Comparison of ENCODE assay signal across 19 cellular contexts in genomic region chr15:64751464-64751863, GRCh38. TPM values are rescaled to one million over a fixed set of nuclear protein-coding genes. Genes with fewer than 3 reads are reported as not detected.
"Had no signal": no experiment of that assay in that cellular context is flagged by ENCODE, and none has a peak within 500 bp of the region (broad histone marks: within the 10 kb centered on the region; RNA-seq: fewer than 3 reads in every experiment).

No MANE protein-coding gene starts in this region.

- H3K9me3 ChIP-seq: esophagus squamous epithelium, heart right ventricle, testis had no signal

- H3K27ac ChIP-seq: testis had no signal

- H3K27ac Mint-ChIP-seq: activated CD4-positive, alpha-beta memory T cell treated with anti-CD3 and anti-CD28 coated beads for 36 hours; activated naive CD4-positive, alpha-beta T cell treated with anti-CD3 and anti-CD28 coated beads, Interleukin-2, amount 50 U/mL, for 72 hours; mesothelial cell of epicardium; naive thymus-derived CD4-positive, alpha-beta T cell; T-helper 2 cell treated with Interferon-gamma antibody and Interleukin-4, amounts not matched to agents 5 μg/mL and 100 μg/mL, for 36 hours had no signal

- H3K4me1 ChIP-seq: testis had no signal

- ATAC-seq: activated naive CD4-positive, alpha-beta T cell treated with anti-CD3 and anti-CD28 coated beads, Interleukin-2, amount 50 U/mL, for 72 hours; activated T-cell treated with anti-CD3 and anti-CD28 coated beads, Interleukin-2, amount 50 U/mL, for 4 hours; heart right ventricle; naive thymus-derived CD4-positive, alpha-beta T cell; stimulated activated naive CD8-positive, alpha-beta T cell treated with anti-CD3 and anti-CD28 coated beads, Interleukin-15, Interleukin-2, amounts not matched to agents 100 U/mL and 50 U/mL, for 24 hours had no signal

- H3K4me3 Mint-ChIP-seq: activated CD4-positive, alpha-beta memory T cell treated with anti-CD3 and anti-CD28 coated beads for 36 hours; activated T-cell treated with anti-CD3 and anti-CD28 coated beads, Interleukin-2, amount 50 U/mL, for 4 hours; brain; mesothelial cell of epicardium; naive thymus-derived CD4-positive, alpha-beta T cell; T-helper 2 cell treated with Interferon-gamma antibody and Interleukin-4, amounts not matched to agents 5 μg/mL and 100 μg/mL, for 36 hours had no signal

- H3K4me1 Mint-ChIP-seq: naive thymus-derived CD4-positive, alpha-beta T cell had no signal

- H3K36me3 ChIP-seq: esophagus squamous epithelium had no signal

- H3K9me3 Mint-ChIP-seq: activated CD4-positive, alpha-beta memory T cell treated with anti-CD3 and anti-CD28 coated beads for 36 hours; activated naive CD4-positive, alpha-beta T cell treated with anti-CD3 and anti-CD28 coated beads, Interleukin-2, amount 50 U/mL, for 72 hours; activated T-cell treated with anti-CD3 and anti-CD28 coated beads, Interleukin-2, amount 50 U/mL, for 4 hours; brain; mesothelial cell of epicardium; naive thymus-derived CD4-positive, alpha-beta T cell; T-helper 2 cell treated with Interferon-gamma antibody and Interleukin-4, amounts not matched to agents 5 μg/mL and 100 μg/mL, for 36 hours had no signal

- DNase-seq: activated CD4-positive, alpha-beta memory T cell treated with anti-CD3 and anti-CD28 coated beads for 36 hours; activated CD4-positive, alpha-beta T cell treated with anti-CD3 and anti-CD28 coated beads for 1 hour; activated effector memory CD4-positive, alpha-beta T cell treated with anti-CD3 and anti-CD28 coated beads, Interleukin-2, amount 50 U/mL, for 16 hours; activated T-cell treated with anti-CD3 and anti-CD28 coated beads, Interleukin-2, amount 50 U/mL, for 4 hours; amygdala; cerebellar nuclear complex; dermis blood vessel endothelial cell; esophagus squamous epithelium; foreskin fibroblast; heart right ventricle; naive thymus-derived CD4-positive, alpha-beta T cell; stimulated activated CD4-positive, alpha-beta T cell treated with anti-CD3 and anti-CD28 coated beads, Interleukin-4, amount 100 ng/mL, for 1 hour; stimulated activated CD8-positive, alpha-beta memory T cell treated with anti-CD3 and anti-CD28 coated beads, Interleukin-4, amount 100 ng/mL, for 48 hours; stimulated activated naive CD8-positive, alpha-beta T cell treated with anti-CD3 and anti-CD28 coated beads, Interleukin-15, Interleukin-2, amounts not matched to agents 100 U/mL and 50 U/mL, for 24 hours; testis had no signal

- H3K27me3 Mint-ChIP-seq: brain had no signal

- H3K4me3 ChIP-seq: esophagus squamous epithelium, heart right ventricle, testis had no signal

- H3K27me3 ChIP-seq: heart right ventricle, testis had no signal

- H3K36me3 Mint-ChIP-seq: activated CD4-positive, alpha-beta memory T cell treated with anti-CD3 and anti-CD28 coated beads for 36 hours; activated naive CD4-positive, alpha-beta T cell treated with anti-CD3 and anti-CD28 coated beads, Interleukin-2, amount 50 U/mL, for 72 hours; brain; naive thymus-derived CD4-positive, alpha-beta T cell had no signal

RNA-seq across cellular contexts. Expression of gene RBPMS2, which starts 23.9 kb away (rescaled TPM):
- total RNA-seq: activated naive CD4-positive, alpha-beta T cell treated with anti-CD3 and anti-CD28 coated beads, Interleukin-2, amount 50 U/mL, for 72 hours; dermis blood vessel endothelial cell had no signal
- polyA plus RNA-seq: naive thymus-derived CD4-positive, alpha-beta T cell had no signal
